1 cellular context compared by ENCODE assay signal in the genomic region with DNA sequence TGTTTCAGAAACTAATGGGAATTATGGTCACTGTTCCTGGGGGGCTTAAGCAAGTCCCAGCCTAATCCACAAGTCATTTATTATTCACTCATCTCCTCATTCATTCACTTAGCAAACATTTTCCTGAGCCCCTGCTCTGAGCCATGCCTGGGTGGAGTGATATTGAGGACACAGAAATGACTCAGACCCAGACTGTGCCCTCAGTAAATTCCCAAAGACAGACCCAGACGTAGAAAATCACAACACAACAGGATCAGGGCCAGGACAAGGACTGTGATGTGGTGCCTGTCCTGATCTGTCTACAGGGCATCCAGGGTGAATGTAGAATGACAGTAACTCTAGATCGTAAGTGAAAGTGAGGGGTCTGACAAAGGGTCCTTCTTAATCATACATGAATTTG.
TF ChIP-seq lines count a peak whose summit lies in the region.

No MANE protein-coding gene starts in this region.

TF ChIP-seq in K562, 482 proteins besides CTCF, POLR2A, EP300 and RAD21:
- TF ChIP-seq MAZ (CRISPR knock-in tag; conservative IDR thresholded peaks at IDR 0.05 in 1 of 2, IDR thresholded peaks at IDR 0.05 in 1 of 2) = no peak
- no peak for TF ChIP-seq HDGF (IDR thresholded peaks at IDR 0.05)
- TF ChIP-seq TAF7 (tag; IDR thresholded peaks at IDR 0.05) = no peak
- no peak for TF ChIP-seq KLF6 (CRISPR knock-in tag; IDR thresholded peaks at IDR 0.05; ENCODE audit: borderline replicate concordance)
- TF ChIP-seq GMEB1 (CRISPR knock-in tag; IDR thresholded peaks at IDR 0.05) = no peak
- TF ChIP-seq SREBF2 (CRISPR knock-in tag; IDR thresholded peaks at IDR 0.05) = no peak
- TF ChIP-seq EHMT2 (IDR thresholded peaks at IDR 0.05) = no peak
- TF ChIP-seq, protein P1, sequence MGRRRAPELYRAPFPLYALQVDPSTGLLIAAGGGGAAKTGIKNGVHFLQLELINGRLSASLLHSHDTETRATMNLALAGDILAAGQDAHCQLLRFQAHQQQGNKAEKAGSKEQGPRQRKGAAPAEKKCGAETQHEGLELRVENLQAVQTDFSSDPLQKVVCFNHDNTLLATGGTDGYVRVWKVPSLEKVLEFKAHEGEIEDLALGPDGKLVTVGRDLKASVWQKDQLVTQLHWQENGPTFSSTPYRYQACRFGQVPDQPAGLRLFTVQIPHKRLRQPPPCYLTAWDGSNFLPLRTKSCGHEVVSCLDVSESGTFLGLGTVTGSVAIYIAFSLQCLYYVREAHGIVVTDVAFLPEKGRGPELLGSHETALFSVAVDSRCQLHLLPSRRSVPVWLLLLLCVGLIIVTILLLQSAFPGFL (CRISPR knock-in tag; IDR thresholded peaks at IDR 0.05) = no peak
- TF ChIP-seq SRSF3 (IDR thresholded peaks at IDR 0.05; ENCODE audit: insufficient read depth, low read length) = no peak
